In genomic region chr16:3021449-3022207, GRCh38 we compare ENCODE assay signal across 8 cellular contexts. TPM values are rescaled to one million over a fixed set of nuclear protein-coding genes. Genes with fewer than 3 reads are reported as not detected.
DNase-seq lines count a peak whose midpoint lies in the region; ATAC-seq and TF ChIP-seq lines count a peak whose summit lies in the region.

No MANE protein-coding gene starts in this region.

- peaks cover 38% of the 10 kb centered on the region for H4K20me1 ChIP-seq in smooth muscle cell (ENCODE audit: low read depth)

- no peaks in the 10 kb centered on the region for H3K27me3 ChIP-seq in body of pancreas
- H3K27me3 ChIP-seq in smooth muscle cell (ENCODE audit: low read depth) = no peaks in the 10 kb centered on the region

- ATAC-seq in body of pancreas (peak; percentile 20), HG03378 (IDR thresholded peaks at IDR 0.05; ENCODE audit: unreplicated experiment) (no peak)

- peak in 1 of 3 donors; percentile 11 for TF ChIP-seq POLR2A in body of pancreas (IDR thresholded peaks at IDR 0.05)

- H3K4me1 ChIP-seq in body of pancreas (peaks cover 64% of the 10 kb centered on the region), smooth muscle cell (ENCODE audit: low read depth) (peaks cover 21% of the 10 kb centered on the region)

- no peaks in the 10 kb centered on the region for H3K9me3 ChIP-seq in body of pancreas
- H3K9me3 ChIP-seq in iPS-18c (ENCODE audit: control insufficient read depth, insufficient read depth, low read length) = no peaks in the 10 kb centered on the region
- no peaks in the 10 kb centered on the region for H3K9me3 ChIP-seq in smooth muscle cell (replicated peaks; ENCODE audit: low read depth)

- H3F3A ChIP-seq in smooth muscle cell (ENCODE audit: low read depth) = peaks cover 12% of the 10 kb centered on the region

- peaks cover 0 to 3% of the 10 kb centered on the region in 2 donors for H3K36me3 ChIP-seq in body of pancreas (replicated peaks in 1 of 2; ENCODE audit: insufficient read depth in 1 of 2, low read depth in 2 of 2)
- no peaks in the 10 kb centered on the region for H3K36me3 ChIP-seq in smooth muscle cell (ENCODE audit: low read depth)

- no peaks in the 10 kb centered on the region for H3K79me2 ChIP-seq in smooth muscle cell (ENCODE audit: low read depth)

- intact Hi-C loops in body of pancreas (cut with DNase I) = no loop called here

- H3K27ac ChIP-seq in body of pancreas = peak overlapping the region; percentile 98 to 100 (median 100)
- H3K27ac ChIP-seq in smooth muscle cell (ENCODE audit: low read depth) = peak overlapping the region; percentile 100

- H3K4me3 ChIP-seq in body of pancreas = peak overlapping the region; percentile 24 to 97
- H3K4me3 ChIP-seq in iPS-18c (ENCODE audit: insufficient read depth, low read depth, low read length) = peak overlapping the region; percentile 86
- peak overlapping the region; percentile 86 for H3K4me3 ChIP-seq in smooth muscle cell

- H3K4me2 ChIP-seq in smooth muscle cell = peak overlapping the region; percentile 93

- peak in 4 of 7 experiments; percentile 45 to 50 (median 48) for TF ChIP-seq CTCF in body of pancreas (IDR thresholded peaks at IDR 0.05)
- TF ChIP-seq CTCF in smooth muscle cell (IDR thresholded peaks at IDR 0.05; ENCODE audit: borderline replicate concordance, insufficient read depth, poor library complexity, severe bottlenecking) = peak; percentile 30

- WGBS in body of pancreas, 2 donors = 11 to 13% methylated on average over 15 to 25 of the region's 25 CpGs
- 0% methylated on average over 19 of the region's 25 CpGs for WGBS in smooth muscle cell (ENCODE audit: low lambda C conversion rate)

- H2AFZ ChIP-seq in smooth muscle cell (ENCODE audit: low read depth) = no peak overlapping the region

- peak; percentile 91 for DNase-seq in GM03348 (ENCODE audit: low spot score)
- DNase-seq in M059J (ENCODE audit: low read depth) = peak; percentile 99
- peak; percentile 79 for DNase-seq in UCSD-AML1 (lab: John Stamatoyannopoulos, UW; ENCODE audit: unreplicated experiment)
- peak; percentile 85 to 88 (median 88) for DNase-seq in body of pancreas
- DNase-seq in smooth muscle cell (lab: John Stamatoyannopoulos, UW; ENCODE audit: unreplicated experiment) = peak; percentile 71
- no peak for DNase-seq in NK-92 treated with Interleukin-12 subunit alpha and Interleukin-12 subunit beta, amount 100 ng/mL, for 24 hours (lab: John Stamatoyannopoulos, UW)

- H3K9ac ChIP-seq in smooth muscle cell (ENCODE audit: low read depth) = peak overlapping the region; percentile 99

RNA-seq across cellular contexts. Expression of gene TNFRSF12A, which starts 1.5 kb away (rescaled TPM):
- 662 and 743 TPM in 2 replicates for total RNA-seq in M059J (2014; rRNA removed; shearing (Covaris generic))
- total RNA-seq in body of pancreas (100 to 1,000 TPM; 132 to 229 TPM), smooth muscle cell (192 and 219 TPM in 2 replicates)
- 386 and 512 TPM in 2 replicates for polyA plus RNA-seq in smooth muscle cell

RNA-seq across cellular contexts. Expression of gene HCFC1R1, which starts 2.1 kb away (rescaled TPM):
- 28.1 and 47.8 TPM in 2 replicates for total RNA-seq in M059J (2014; rRNA removed; shearing (Covaris generic))
- 10 to 100 TPM in 1 of 2 donors, 1 to 10 TPM in 1; 6.9 to 15.3 TPM for total RNA-seq in body of pancreas
- 63.3 and 73.5 TPM in 2 replicates for total RNA-seq in smooth muscle cell
- 337 and 367 TPM in 2 replicates for polyA plus RNA-seq in smooth muscle cell

RNA-seq across cellular contexts. Expression of gene THOC6, which starts 2.2 kb away (rescaled TPM):
- total RNA-seq in M059J (2014; rRNA removed; shearing (Covaris generic)) = 29.9 and 31.7 TPM in 2 replicates
- total RNA-seq in body of pancreas (10 to 100 TPM; 11.7 to 21.8 TPM), smooth muscle cell (24.1 and 28.9 TPM in 2 replicates)
- polyA plus RNA-seq in smooth muscle cell = 59.4 and 83.9 TPM in 2 replicates

RNA-seq across cellular contexts. Expression of gene CLDN6, which starts 3.6 kb away (rescaled TPM):
- total RNA-seq in M059J (2014; rRNA removed; shearing (Covaris generic)) = 0.27 and 0.34 TPM in 2 replicates
- total RNA-seq in body of pancreas (under 1 TPM; 0.33 to 0.78 TPM), smooth muscle cell (97.0 and 113 TPM in 2 replicates)
- 55.4 and 365 TPM in 2 replicates for polyA plus RNA-seq in smooth muscle cell

RNA-seq across cellular contexts. Expression of gene CLDN9, which starts 8.9 kb away (rescaled TPM):
- not detected in 2 replicates for total RNA-seq in M059J (2014; rRNA removed; shearing (Covaris generic))
- total RNA-seq in body of pancreas = 10 to 100 TPM in 1 of 2 donors, 1 to 10 TPM in 1; 4.7 to 11.2 TPM
- total RNA-seq in smooth muscle cell = 1.3 and 1.8 TPM in 2 replicates
- 0.81 and 4.5 TPM in 2 replicates for polyA plus RNA-seq in smooth muscle cell
